Comparison of ENCODE assay signal across 1 cellular context in the genomic region with DNA sequence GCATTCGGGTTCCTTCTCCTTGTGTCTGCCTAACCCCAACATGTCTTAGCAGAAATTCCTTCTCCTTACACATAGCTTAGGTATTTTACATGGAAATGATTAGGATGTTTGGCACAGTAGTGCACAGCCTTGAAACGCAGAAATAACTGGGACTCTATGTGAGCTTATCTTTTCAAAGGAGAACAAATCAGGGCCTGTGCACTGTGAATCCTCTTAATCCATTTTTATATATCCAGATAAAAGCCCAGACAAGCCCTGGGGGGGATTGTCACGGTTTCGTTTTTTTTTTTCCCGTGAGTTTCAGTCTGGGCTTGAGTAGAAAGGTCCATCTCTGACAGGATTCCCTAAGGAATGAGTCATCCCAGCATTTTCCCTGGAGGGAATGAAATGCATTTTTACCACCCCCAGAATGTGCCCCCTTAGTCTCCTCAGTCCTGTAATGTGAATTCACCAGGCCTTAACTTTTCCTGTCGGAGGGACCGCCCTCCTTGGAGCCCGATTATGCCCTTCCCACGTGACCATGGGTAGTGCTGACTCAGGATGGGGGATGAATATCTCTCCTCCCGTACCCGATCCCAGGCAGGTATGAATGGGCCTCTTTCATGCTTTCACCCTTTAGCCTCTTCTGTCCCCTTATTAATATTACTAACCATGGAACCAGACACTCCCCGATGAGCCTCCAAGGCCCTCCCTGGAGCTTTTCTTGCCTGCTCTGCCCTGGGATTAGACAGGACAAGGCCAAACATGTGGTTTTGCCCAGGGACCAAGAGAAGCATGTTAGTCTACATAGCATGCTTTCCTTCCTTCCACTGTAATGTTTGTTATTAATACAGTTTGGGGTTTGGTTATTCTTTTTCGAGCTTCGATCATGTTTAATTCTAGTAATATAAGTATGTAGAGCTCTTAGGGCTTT.
TF ChIP-seq lines count a peak whose summit lies in the region.

No MANE protein-coding gene starts in this region.

TF ChIP-seq in HepG2, 621 proteins besides CTCF, POLR2A, EP300 and RAD21 (continues in another document):
- TF ChIP-seq SMC3 (IDR thresholded peaks at IDR 0.05; ENCODE audit: low read length) (peak; percentile 23; the same call in 1 of the 2 replicates), SSRP1 (CRISPR knock-in tag; IDR thresholded peaks at IDR 0.05) (no peak), ZNF672 (CRISPR knock-in tag; IDR thresholded peaks at IDR 0.05) (no peak), YEATS2 (CRISPR knock-in tag; IDR thresholded peaks at IDR 0.05; ENCODE audit: borderline replicate concordance) (no peak), ZNF34 (CRISPR knock-in tag; IDR thresholded peaks at IDR 0.05; ENCODE audit: borderline replicate concordance) (no peak), MAFG (CRISPR knock-in tag; IDR thresholded peaks at IDR 0.05) (peak; percentile 63; the same call in 1 of the 2 replicates), JUNB (CRISPR knock-in tag; IDR thresholded peaks at IDR 0.05; ENCODE audit: borderline replicate concordance) (no peak), GABPB1 (CRISPR knock-in tag; IDR thresholded peaks at IDR 0.05) (no peak), REL (CRISPR knock-in tag; conservative IDR thresholded peaks at IDR 0.05) (no peak), ZNF879 (CRISPR knock-in tag; IDR thresholded peaks at IDR 0.05) (no peak), FOSL2 (CRISPR knock-in tag; IDR thresholded peaks at IDR 0.05) (peak; percentile 60)
- TF ChIP-seq, protein P1, sequence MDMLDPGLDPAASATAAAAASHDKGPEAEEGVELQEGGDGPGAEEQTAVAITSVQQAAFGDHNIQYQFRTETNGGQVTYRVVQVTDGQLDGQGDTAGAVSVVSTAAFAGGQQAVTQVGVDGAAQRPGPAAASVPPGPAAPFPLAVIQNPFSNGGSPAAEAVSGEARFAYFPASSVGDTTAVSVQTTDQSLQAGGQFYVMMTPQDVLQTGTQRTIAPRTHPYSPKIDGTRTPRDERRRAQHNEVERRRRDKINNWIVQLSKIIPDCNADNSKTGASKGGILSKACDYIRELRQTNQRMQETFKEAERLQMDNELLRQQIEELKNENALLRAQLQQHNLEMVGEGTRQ (IDR thresholded peaks at IDR 0.05; ENCODE audit: low read depth, low read length): peak; percentile 63
- TF ChIP-seq, protein P1 (CRISPR knock-in tag; IDR thresholded peaks at IDR 0.05; ENCODE audit: borderline replicate concordance): peak; percentile 43; the same call in 1 of the 2 replicates
- TF ChIP-seq, protein P2, sequence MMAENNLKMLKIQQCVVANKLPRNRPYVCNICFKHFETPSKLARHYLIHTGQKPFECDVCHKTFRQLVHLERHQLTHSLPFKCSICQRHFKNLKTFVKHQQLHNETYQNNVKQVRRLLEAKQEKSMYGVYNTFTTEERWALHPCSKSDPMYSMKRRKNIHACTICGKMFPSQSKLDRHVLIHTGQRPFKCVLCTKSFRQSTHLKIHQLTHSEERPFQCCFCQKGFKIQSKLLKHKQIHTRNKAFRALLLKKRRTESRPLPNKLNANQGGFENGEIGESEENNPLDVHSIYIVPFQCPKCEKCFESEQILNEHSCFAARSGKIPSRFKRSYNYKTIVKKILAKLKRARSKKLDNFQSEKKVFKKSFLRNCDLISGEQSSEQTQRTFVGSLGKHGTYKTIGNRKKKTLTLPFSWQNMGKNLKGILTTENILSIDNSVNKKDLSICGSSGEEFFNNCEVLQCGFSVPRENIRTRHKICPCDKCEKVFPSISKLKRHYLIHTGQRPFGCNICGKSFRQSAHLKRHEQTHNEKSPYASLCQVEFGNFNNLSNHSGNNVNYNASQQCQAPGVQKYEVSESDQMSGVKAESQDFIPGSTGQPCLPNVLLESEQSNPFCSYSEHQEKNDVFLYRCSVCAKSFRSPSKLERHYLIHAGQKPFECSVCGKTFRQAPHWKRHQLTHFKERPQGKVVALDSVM (CRISPR knock-in tag; IDR thresholded peaks at IDR 0.05): no peak
- TF ChIP-seq, protein P3, sequence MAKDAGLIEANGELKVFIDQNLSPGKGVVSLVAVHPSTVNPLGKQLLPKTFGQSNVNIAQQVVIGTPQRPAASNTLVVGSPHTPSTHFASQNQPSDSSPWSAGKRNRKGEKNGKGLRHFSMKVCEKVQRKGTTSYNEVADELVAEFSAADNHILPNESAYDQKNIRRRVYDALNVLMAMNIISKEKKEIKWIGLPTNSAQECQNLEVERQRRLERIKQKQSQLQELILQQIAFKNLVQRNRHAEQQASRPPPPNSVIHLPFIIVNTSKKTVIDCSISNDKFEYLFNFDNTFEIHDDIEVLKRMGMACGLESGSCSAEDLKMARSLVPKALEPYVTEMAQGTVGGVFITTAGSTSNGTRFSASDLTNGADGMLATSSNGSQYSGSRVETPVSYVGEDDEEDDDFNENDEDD (CRISPR knock-in tag; IDR thresholded peaks at IDR 0.05; ENCODE audit: borderline replicate concordance): no peak
- TF ChIP-seq, protein P4, sequence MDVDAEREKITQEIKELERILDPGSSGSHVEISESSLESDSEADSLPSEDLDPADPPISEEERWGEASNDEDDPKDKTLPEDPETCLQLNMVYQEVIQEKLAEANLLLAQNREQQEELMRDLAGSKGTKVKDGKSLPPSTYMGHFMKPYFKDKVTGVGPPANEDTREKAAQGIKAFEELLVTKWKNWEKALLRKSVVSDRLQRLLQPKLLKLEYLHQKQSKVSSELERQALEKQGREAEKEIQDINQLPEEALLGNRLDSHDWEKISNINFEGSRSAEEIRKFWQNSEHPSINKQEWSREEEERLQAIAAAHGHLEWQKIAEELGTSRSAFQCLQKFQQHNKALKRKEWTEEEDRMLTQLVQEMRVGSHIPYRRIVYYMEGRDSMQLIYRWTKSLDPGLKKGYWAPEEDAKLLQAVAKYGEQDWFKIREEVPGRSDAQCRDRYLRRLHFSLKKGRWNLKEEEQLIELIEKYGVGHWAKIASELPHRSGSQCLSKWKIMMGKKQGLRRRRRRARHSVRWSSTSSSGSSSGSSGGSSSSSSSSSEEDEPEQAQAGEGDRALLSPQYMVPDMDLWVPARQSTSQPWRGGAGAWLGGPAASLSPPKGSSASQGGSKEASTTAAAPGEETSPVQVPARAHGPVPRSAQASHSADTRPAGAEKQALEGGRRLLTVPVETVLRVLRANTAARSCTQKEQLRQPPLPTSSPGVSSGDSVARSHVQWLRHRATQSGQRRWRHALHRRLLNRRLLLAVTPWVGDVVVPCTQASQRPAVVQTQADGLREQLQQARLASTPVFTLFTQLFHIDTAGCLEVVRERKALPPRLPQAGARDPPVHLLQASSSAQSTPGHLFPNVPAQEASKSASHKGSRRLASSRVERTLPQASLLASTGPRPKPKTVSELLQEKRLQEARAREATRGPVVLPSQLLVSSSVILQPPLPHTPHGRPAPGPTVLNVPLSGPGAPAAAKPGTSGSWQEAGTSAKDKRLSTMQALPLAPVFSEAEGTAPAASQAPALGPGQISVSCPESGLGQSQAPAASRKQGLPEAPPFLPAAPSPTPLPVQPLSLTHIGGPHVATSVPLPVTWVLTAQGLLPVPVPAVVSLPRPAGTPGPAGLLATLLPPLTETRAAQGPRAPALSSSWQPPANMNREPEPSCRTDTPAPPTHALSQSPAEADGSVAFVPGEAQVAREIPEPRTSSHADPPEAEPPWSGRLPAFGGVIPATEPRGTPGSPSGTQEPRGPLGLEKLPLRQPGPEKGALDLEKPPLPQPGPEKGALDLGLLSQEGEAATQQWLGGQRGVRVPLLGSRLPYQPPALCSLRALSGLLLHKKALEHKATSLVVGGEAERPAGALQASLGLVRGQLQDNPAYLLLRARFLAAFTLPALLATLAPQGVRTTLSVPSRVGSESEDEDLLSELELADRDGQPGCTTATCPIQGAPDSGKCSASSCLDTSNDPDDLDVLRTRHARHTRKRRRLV (CRISPR knock-in tag; IDR thresholded peaks at IDR 0.05): no peak
- TF ChIP-seq, protein P5, sequence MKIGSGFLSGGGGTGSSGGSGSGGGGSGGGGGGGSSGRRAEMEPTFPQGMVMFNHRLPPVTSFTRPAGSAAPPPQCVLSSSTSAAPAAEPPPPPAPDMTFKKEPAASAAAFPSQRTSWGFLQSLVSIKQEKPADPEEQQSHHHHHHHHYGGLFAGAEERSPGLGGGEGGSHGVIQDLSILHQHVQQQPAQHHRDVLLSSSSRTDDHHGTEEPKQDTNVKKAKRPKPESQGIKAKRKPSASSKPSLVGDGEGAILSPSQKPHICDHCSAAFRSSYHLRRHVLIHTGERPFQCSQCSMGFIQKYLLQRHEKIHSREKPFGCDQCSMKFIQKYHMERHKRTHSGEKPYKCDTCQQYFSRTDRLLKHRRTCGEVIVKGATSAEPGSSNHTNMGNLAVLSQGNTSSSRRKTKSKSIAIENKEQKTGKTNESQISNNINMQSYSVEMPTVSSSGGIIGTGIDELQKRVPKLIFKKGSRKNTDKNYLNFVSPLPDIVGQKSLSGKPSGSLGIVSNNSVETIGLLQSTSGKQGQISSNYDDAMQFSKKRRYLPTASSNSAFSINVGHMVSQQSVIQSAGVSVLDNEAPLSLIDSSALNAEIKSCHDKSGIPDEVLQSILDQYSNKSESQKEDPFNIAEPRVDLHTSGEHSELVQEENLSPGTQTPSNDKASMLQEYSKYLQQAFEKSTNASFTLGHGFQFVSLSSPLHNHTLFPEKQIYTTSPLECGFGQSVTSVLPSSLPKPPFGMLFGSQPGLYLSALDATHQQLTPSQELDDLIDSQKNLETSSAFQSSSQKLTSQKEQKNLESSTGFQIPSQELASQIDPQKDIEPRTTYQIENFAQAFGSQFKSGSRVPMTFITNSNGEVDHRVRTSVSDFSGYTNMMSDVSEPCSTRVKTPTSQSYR (CRISPR knock-in tag; IDR thresholded peaks at IDR 0.05; ENCODE audit: borderline replicate concordance): no peak; the same call in 1 of the 2 replicates
- TF ChIP-seq, protein P6, sequence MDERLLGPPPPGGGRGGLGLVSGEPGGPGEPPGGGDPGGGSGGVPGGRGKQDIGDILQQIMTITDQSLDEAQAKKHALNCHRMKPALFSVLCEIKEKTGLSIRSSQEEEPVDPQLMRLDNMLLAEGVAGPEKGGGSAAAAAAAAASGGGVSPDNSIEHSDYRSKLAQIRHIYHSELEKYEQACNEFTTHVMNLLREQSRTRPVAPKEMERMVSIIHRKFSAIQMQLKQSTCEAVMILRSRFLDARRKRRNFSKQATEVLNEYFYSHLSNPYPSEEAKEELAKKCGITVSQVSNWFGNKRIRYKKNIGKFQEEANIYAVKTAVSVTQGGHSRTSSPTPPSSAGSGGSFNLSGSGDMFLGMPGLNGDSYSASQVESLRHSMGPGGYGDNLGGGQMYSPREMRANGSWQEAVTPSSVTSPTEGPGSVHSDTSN (CRISPR knock-in tag; IDR thresholded peaks at IDR 0.05): no peak
- TF ChIP-seq, protein P7, sequence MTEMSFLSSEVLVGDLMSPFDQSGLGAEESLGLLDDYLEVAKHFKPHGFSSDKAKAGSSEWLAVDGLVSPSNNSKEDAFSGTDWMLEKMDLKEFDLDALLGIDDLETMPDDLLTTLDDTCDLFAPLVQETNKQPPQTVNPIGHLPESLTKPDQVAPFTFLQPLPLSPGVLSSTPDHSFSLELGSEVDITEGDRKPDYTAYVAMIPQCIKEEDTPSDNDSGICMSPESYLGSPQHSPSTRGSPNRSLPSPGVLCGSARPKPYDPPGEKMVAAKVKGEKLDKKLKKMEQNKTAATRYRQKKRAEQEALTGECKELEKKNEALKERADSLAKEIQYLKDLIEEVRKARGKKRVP (CRISPR knock-in tag; IDR thresholded peaks at IDR 0.05): no peak
- TF ChIP-seq, protein P8, sequence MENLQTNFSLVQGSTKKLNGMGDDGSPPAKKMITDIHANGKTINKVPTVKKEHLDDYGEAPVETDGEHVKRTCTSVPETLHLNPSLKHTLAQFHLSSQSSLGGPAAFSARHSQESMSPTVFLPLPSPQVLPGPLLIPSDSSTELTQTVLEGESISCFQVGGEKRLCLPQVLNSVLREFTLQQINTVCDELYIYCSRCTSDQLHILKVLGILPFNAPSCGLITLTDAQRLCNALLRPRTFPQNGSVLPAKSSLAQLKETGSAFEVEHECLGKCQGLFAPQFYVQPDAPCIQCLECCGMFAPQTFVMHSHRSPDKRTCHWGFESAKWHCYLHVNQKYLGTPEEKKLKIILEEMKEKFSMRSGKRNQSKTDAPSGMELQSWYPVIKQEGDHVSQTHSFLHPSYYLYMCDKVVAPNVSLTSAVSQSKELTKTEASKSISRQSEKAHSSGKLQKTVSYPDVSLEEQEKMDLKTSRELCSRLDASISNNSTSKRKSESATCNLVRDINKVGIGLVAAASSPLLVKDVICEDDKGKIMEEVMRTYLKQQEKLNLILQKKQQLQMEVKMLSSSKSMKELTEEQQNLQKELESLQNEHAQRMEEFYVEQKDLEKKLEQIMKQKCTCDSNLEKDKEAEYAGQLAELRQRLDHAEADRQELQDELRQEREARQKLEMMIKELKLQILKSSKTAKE (CRISPR knock-in tag; IDR thresholded peaks at IDR 0.05; ENCODE audit: borderline replicate concordance): no peak
- TF ChIP-seq, protein P9, sequence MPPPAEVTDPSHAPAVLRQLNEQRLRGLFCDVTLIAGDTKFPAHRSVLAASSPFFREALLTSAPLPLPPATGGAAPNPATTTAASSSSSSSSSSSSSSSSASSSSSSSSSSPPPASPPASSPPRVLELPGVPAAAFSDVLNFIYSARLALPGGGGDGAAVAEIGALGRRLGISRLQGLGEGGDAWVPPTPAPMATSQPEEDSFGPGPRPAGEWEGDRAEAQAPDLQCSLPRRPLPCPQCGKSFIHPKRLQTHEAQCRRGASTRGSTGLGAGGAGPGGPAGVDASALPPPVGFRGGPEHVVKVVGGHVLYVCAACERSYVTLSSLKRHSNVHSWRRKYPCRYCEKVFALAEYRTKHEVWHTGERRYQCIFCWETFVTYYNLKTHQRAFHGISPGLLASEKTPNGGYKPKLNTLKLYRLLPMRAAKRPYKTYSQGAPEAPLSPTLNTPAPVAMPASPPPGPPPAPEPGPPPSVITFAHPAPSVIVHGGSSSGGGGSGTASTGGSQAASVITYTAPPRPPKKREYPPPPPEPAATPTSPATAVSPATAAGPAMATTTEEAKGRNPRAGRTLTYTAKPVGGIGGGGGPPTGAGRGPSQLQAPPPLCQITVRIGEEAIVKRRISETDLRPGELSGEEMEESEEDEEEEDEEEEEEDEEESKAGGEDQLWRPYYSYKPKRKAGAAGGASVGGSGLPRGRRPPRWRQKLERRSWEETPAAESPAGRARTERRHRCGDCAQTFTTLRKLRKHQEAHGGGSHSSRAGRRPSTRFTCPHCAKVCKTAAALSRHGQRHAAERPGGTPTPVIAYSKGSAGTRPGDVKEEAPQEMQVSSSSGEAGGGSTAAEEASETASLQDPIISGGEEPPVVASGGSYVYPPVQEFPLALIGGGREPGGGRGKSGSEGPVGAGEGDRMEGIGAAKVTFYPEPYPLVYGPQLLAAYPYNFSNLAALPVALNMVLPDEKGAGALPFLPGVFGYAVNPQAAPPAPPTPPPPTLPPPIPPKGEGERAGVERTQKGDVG (CRISPR knock-in tag; IDR thresholded peaks at IDR 0.05; ENCODE audit: borderline replicate concordance): no peak
- TF ChIP-seq, protein P10, sequence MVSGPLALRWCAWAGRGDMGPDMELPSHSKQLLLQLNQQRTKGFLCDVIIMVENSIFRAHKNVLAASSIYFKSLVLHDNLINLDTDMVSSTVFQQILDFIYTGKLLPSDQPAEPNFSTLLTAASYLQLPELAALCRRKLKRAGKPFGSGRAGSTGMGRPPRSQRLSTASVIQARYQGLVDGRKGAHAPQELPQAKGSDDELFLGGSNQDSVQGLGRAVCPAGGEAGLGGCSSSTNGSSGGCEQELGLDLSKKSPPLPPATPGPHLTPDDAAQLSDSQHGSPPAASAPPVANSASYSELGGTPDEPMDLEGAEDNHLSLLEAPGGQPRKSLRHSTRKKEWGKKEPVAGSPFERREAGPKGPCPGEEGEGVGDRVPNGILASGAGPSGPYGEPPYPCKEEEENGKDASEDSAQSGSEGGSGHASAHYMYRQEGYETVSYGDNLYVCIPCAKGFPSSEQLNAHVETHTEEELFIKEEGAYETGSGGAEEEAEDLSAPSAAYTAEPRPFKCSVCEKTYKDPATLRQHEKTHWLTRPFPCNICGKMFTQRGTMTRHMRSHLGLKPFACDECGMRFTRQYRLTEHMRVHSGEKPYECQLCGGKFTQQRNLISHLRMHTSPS (CRISPR knock-in tag; IDR thresholded peaks at IDR 0.05; ENCODE audit: low read depth): no peak
